Comparison of ENCODE assay signal across 27 cellular contexts in the genomic region with DNA sequence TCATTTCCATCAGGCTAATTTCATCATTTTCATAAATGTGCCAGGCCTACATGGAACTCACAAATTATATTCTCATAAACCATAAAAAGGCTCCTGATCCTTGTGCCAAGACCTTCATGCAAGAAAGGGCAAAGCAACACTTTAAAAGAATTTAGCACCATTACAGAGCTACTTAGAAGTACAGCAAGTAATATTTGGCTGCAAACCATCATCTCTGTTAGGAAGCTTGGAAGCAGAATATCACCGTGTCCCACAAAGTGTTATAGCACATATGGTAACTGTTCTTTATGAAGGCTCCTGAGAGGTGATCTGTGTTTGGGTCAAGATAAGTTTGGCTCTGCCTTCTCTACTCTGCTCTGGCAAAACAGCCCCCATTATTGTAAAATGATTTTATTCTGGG. TPM values are rescaled to one million over a fixed set of nuclear protein-coding genes. Genes with fewer than 3 reads are reported as not detected.
DNase-seq lines count a peak whose midpoint lies in the region; ATAC-seq, FAIRE-seq and TF ChIP-seq lines count a peak whose summit lies in the region.
"Had no signal": no experiment of that assay in that cellular context is flagged by ENCODE, and none has a peak within 500 bp of the region (broad histone marks: within the 10 kb centered on the region; RNA-seq: fewer than 3 reads in every experiment).

No MANE protein-coding gene starts in this region.

- 30 to 48% (median 38%) methylated on average over 1 of the region's 1 CpG for WGBS in heart left ventricle, 4 donors
- 28% methylated on average over 1 of the region's 1 CpG for WGBS in right cardiac atrium

- H3K9me3 ChIP-seq in heart left ventricle, result no peaks in the 10 kb centered on the region
- H3K9me3 ChIP-seq in right cardiac atrium (ENCODE audit: control insufficient read depth, low read length), result no peaks in the 10 kb centered on the region
- H3K9me3 ChIP-seq in tibial artery, result no peaks in the 10 kb centered on the region
- H3K9me3 ChIP-seq: BLaER1, Caco-2, HAP-1 had no signal

- ATAC-seq in Right ventricle myocardium superior (ENCODE audit: poor library complexity), result peak; percentile 39
- no peak for ATAC-seq in heart left ventricle
- peak; percentile 70 to 89 for ATAC-seq in right cardiac atrium
- no peak for ATAC-seq in Right ventricle myocardium inferior
- ATAC-seq: CD8-positive, alpha-beta T cell had no signal

- no peak for TF ChIP-seq POLR2A in heart left ventricle (IDR thresholded peaks at IDR 0.05)

- intact Hi-C loops in Right ventricle myocardium superior (cut with DNase I) (no loop called here), heart left ventricle (cut with DNase I) (no loop called here), right cardiac atrium (cut with DNase I) (loop anchor here in 1 of 4 donors (5.0 kb wide), 1 partner anchor 59 kb away; the partner anchor contains the start of gene KCNJ3), Right ventricle myocardium inferior (cut with DNase I) (no loop called here), tibial artery (cut with DNase I; ENCODE audit: low total_unique reads) (no loop called here)

- no peak for DNase-seq in Right ventricle myocardium superior
- no peak for DNase-seq in heart left ventricle
- no peak for DNase-seq in right cardiac atrium
- DNase-seq in Right ventricle myocardium inferior (ENCODE audit: missing footprints), result no peak
- peak; percentile 16 for DNase-seq in cerebellum (ENCODE audit: low spot score)
- DNase-seq in tibial artery, result no peak
- DNase-seq in GM19239 (ENCODE audit: insufficient read length, low spot score), result no peak
- no peak for DNase-seq in RWPE1 (ENCODE audit: low spot score)
- DNase-seq: Caco-2; CD4-positive, CD25-positive, alpha-beta regulatory T cell; CD8-positive, alpha-beta T cell; DMS153; DMS79; EL; GF-D8; GOT3; HFFc6 had no signal

- H3K4me1 ChIP-seq in heart left ventricle (no peaks in the 10 kb centered on the region), right cardiac atrium (ENCODE audit: control insufficient read depth, insufficient read depth, low read length) (no peaks in the 10 kb centered on the region), tibial artery (peaks cover 0 to 60% (median 15%) of the 10 kb centered on the region in 4 donors)
- H3K4me1 ChIP-seq: BLaER1, Caco-2, HAP-1 had no signal

- no peaks in the 10 kb centered on the region for H3K27me3 ChIP-seq in heart left ventricle
- H3K27me3 ChIP-seq in right cardiac atrium (ENCODE audit: control insufficient read depth, insufficient read depth), result no peaks in the 10 kb centered on the region
- no peaks in the 10 kb centered on the region for H3K27me3 ChIP-seq in tibial artery
- H3K27me3 ChIP-seq: BLaER1 had no signal

- POLR2A ChIA-PET in RWPE1 (lab: Yijun Ruan, JAX; ENCODE audit: low non-redundant PET), result no interaction called here

- CTCF ChIA-PET in RWPE1 (lab: Yijun Ruan, JAX), result no interaction called here

- no peak overlapping the region for H3K4me3 ChIP-seq in heart left ventricle
- no peak overlapping the region for H3K4me3 ChIP-seq in right cardiac atrium (ENCODE audit: low read length)
- H3K4me3 ChIP-seq in tibial artery, result no peak overlapping the region
- H3K4me3 ChIP-seq: BLaER1, HAP-1 had no signal

- H3K27ac ChIP-seq in heart left ventricle, result no peak overlapping the region
- H3K27ac ChIP-seq in right cardiac atrium (ENCODE audit: low read length), result peak overlapping the region; percentile 58
- peak overlapping the region; percentile 13 to 47 for H3K27ac ChIP-seq in tibial artery
- no peak overlapping the region for H3K27ac ChIP-seq in RWPE1
- H3K27ac ChIP-seq: 22Rv1, BLaER1, C4-2B had no signal

- FAIRE-seq in GM19239 (lab: Jason Lieb, UNC), result no peak
- FAIRE-seq: A204.1, GM12891, GM18507, H54 had no signal

- H3K36me3 ChIP-seq in heart left ventricle (no peaks in the 10 kb centered on the region), tibial artery (no peaks in the 10 kb centered on the region)
- H3K36me3 ChIP-seq: BLaER1, HAP-1 had no signal

- no peak for TF ChIP-seq CTCF in heart left ventricle (IDR thresholded peaks at IDR 0.05)
- TF ChIP-seq CTCF in tibial artery (IDR thresholded peaks at IDR 0.05), result no peak
- TF ChIP-seq CTCF in RWPE1 (conservative IDR thresholded peaks at IDR 0.05; ENCODE audit: low read depth), result no peak

RNA-seq across cellular contexts. Expression of gene KCNJ3, which starts 59.7 kb away (rescaled TPM):
- total RNA-seq in Right ventricle myocardium superior (2.0 TPM), heart left ventricle (1 to 10 TPM in 2 of 9 donors, under 1 TPM in 7; 0.16 to 6.2 (median 0.40) TPM), right cardiac atrium (10 to 100 TPM; 33.4 to 65.1 (median 59.4) TPM), Right ventricle myocardium inferior (2.6 TPM), cerebellum (16.2 TPM)
- polyA plus RNA-seq in heart left ventricle (under 1 TPM; 0.07 to 0.42 TPM), right cardiac atrium (32.5 TPM)
- total RNA-seq: B cell; Caco-2; CD4-positive, CD25-positive, alpha-beta regulatory T cell; CD8-positive, alpha-beta T cell; HFFc6 had no signal
- polyA plus RNA-seq: AG04450; CD4-positive, CD25-positive, alpha-beta regulatory T cell had no signal

Comparison
In these comparisons a context has a peak if more than half of its experiments do, and no peak if none do; other contexts are left out.
1. ATAC-seq: peak in Right ventricle myocardium superior (single experiment) and right cardiac atrium (2 of 2); none in heart left ventricle (0 of 4) and Right ventricle myocardium inferior (single experiment).
2. H3K27ac ChIP-seq: peak in right cardiac atrium (single experiment) and tibial artery (2 of 2); none in heart left ventricle (0 of 12) and RWPE1 (single experiment).